1 cellular context compared by ENCODE assay signal in genomic region chr14:100708349-100709217, GRCh38.
TF ChIP-seq lines count a peak whose summit lies in the region.

No MANE protein-coding gene starts in this region.

TF ChIP-seq in K562, 482 proteins besides CTCF, POLR2A, EP300 and RAD21 (continued from another document):
- TF ChIP-seq POLR3A (IDR thresholded peaks at IDR 0.05; ENCODE audit: borderline replicate concordance, extremely low read depth, insufficient read depth, insufficient read length) (no peak), FOSL1 (tag; conservative IDR thresholded peaks at IDR 0.05) (no peak), FOXA3 (CRISPR knock-in tag; conservative IDR thresholded peaks at IDR 0.05 in 1 of 2, IDR thresholded peaks at IDR 0.05 in 1 of 2) (no peak), CC2D1A (IDR thresholded peaks at IDR 0.05) (no peak), RFX5 (IDR thresholded peaks at IDR 0.05; ENCODE audit: low read depth, low read length) (no peak), ELK3 (CRISPR knock-in tag; IDR thresholded peaks at IDR 0.05) (no peak), RBM14 (IDR thresholded peaks at IDR 0.05; ENCODE audit: borderline replicate concordance, insufficient read depth, low read depth, low read length) (no peak), TAF9B (IDR thresholded peaks at IDR 0.05; ENCODE audit: partially characterized antibody) (no peak), KDM2B (CRISPR knock-in tag; IDR thresholded peaks at IDR 0.05) (no peak)
